Comparison of ENCODE assay signal across 28 cellular contexts in the genomic region with DNA sequence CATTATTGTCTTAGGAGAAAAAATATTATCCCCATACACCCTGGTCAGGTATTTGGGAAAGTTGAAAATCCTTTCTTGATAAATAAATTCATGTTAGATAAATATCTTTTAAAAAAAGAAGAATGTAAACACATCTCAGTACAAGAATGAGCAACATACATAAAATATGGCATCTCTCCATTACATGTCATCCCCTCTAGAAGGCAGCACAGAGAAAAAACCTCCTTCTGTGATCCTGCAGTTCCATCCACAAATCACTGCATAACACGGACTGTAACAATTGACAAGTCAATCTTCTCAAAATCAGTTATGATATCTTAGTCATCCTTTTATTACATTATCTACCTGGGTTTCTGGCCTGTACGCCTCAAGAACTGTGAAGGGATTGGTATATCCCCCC.
DNase-seq lines count a peak whose midpoint lies in the region; ATAC-seq, FAIRE-seq and TF ChIP-seq lines count a peak whose summit lies in the region.
"Had no signal": no experiment of that assay in that cellular context is flagged by ENCODE, and none has a peak within 500 bp of the region (broad histone marks: within the 10 kb centered on the region; RNA-seq: fewer than 3 reads in every experiment).

No MANE protein-coding gene starts in this region.

- H3K36me3 Mint-ChIP-seq in endothelial cell (ENCODE audit: low read depth, unreplicated experiment) = no peaks in the 10 kb centered on the region
- H3K36me3 Mint-ChIP-seq: activated naive CD8-positive, alpha-beta T cell treated with anti-CD3 and anti-CD28 coated beads, Interleukin-2, amount 10 ng/mL, durations not matched to agents 7 days and 5 days; CD14-positive monocyte; memory B cell; stimulated activated naive B cell treated with anti-CD40 and anti-IgM and Interleukin-4, amounts not matched to agents 10 μg/mL and 1 μg/mL and 100 μg/mL, for 72 hours had no signal

- no peak overlapping the region for H3K4me3 ChIP-seq in PC-3 (ENCODE audit: low read length)
- no peak overlapping the region for H3K4me3 ChIP-seq in esophagus muscularis mucosa
- H3K4me3 ChIP-seq: colonic mucosa had no signal

- no peaks in the 10 kb centered on the region for H3K79me2 ChIP-seq in PC-3 (ENCODE audit: low read length)

- intact Hi-C loops in PC-3 (cut with micrococcal nuclease) (loop anchor here (5.0 kb wide), 1 partner anchor 170 kb away; no protein-coding TSS in a partner anchor), esophagus muscularis mucosa (cut with DNase I) (no loop called here)

- no peaks in the 10 kb centered on the region for H3K9me3 ChIP-seq in PC-3 (ENCODE audit: low read length)
- no peaks in the 10 kb centered on the region for H3K9me3 ChIP-seq in esophagus muscularis mucosa
- H3K9me3 ChIP-seq: colonic mucosa had no signal

- H3K27ac ChIP-seq in PC-3 (ENCODE audit: low read length) = no peak overlapping the region
- no peak overlapping the region for H3K27ac ChIP-seq in esophagus muscularis mucosa (replicated peaks in 1 of 4)
- H3K27ac ChIP-seq: colonic mucosa had no signal

- DNase-seq in D721Med (ENCODE audit: insufficient read length, low spot score) (no peak), H4 (ENCODE audit: low spot score) (peak; percentile 2), PC-3 (peak; percentile 8), endothelial cell (ENCODE audit: low spot score) (no peak), esophagus muscularis mucosa (ENCODE audit: extremely low spot score) (no peak), GM13977 (ENCODE audit: low spot score) (no peak)
- DNase-seq: activated CD4-positive, alpha-beta T cell treated with anti-CD3 and anti-CD28 coated beads, Interleukin-2, amount 50 U/mL, for 48 hours; activated gamma-delta T cell treated with Interleukin-2 at 50 U/mL for 16 hours; activated naive CD8-positive, alpha-beta T cell treated with anti-CD3 and anti-CD28 coated beads, Interleukin-2, amount 10 ng/mL, durations not matched to agents 7 days and 5 days; activated T-cell treated with anti-CD3 and anti-CD28 coated beads, Interleukin-2, amount 50 U/mL, for 48 hours; aorta; colonic mucosa; effector CD8-positive, alpha-beta T cell; erythroblast; H7; Karpas-422; NCI-H1048; small intestine; stimulated activated naive B cell treated with anti-CD40 and anti-IgM and Interleukin-4, amounts not matched to agents 10 μg/mL and 1 μg/mL and 100 μg/mL, for 72 hours; substantia nigra; trophoblast cell had no signal

- H3K4me3 Mint-ChIP-seq in endothelial cell (ENCODE audit: unreplicated experiment) = no peak overlapping the region
- H3K4me3 Mint-ChIP-seq: activated naive CD8-positive, alpha-beta T cell treated with anti-CD3 and anti-CD28 coated beads, Interleukin-2, amount 10 ng/mL, durations not matched to agents 7 days and 5 days; CD14-positive monocyte; memory B cell; stimulated activated naive B cell treated with anti-CD40 and anti-IgM and Interleukin-4, amounts not matched to agents 10 μg/mL and 1 μg/mL and 100 μg/mL, for 72 hours had no signal

- no peak for TF ChIP-seq EP300 in esophagus muscularis mucosa (IDR thresholded peaks at IDR 0.05)

- H2AFZ ChIP-seq in PC-3 (ENCODE audit: low read length) = no peak overlapping the region

- in situ Hi-C loops in GM13977 (cut with MboI; ENCODE audit: low pct_unique_long_range_greater_than_20kb, low sequenced_read_pairs, unreplicated experiment) = no loop called here

- TF ChIP-seq CTCF in D721Med (IDR thresholded peaks at IDR 0.05; ENCODE audit: insufficient read depth, missing control alignments) (peak; percentile 31), PC-3 (conservative IDR thresholded peaks at IDR 0.05; ENCODE audit: low read depth, low read length) (0 out of 2 replicates have a peak, but pooled peaks have one; percentile 20), endothelial cell (IDR thresholded peaks at IDR 0.05; ENCODE audit: unreplicated experiment) (peak; percentile 29), esophagus muscularis mucosa (IDR thresholded peaks at IDR 0.05) (no peak), GM13977 (IDR thresholded peaks at IDR 0.05; ENCODE audit: extremely low read depth, insufficient read depth, missing control alignments) (no peak)

- no peaks in the 10 kb centered on the region for H3K27me3 Mint-ChIP-seq in endothelial cell (ENCODE audit: unreplicated experiment)
- H3K27me3 Mint-ChIP-seq: activated naive CD8-positive, alpha-beta T cell treated with anti-CD3 and anti-CD28 coated beads, Interleukin-2, amount 10 ng/mL, durations not matched to agents 7 days and 5 days; memory B cell; stimulated activated naive B cell treated with anti-CD40 and anti-IgM and Interleukin-4, amounts not matched to agents 10 μg/mL and 1 μg/mL and 100 μg/mL, for 72 hours had no signal

- no peaks in the 10 kb centered on the region for H3K9me2 ChIP-seq in PC-3 (replicated peaks; ENCODE audit: low read length)

- no peak overlapping the region for H3K27ac Mint-ChIP-seq in endothelial cell (ENCODE audit: unreplicated experiment)
- H3K27ac Mint-ChIP-seq: activated naive CD8-positive, alpha-beta T cell treated with anti-CD3 and anti-CD28 coated beads, Interleukin-2, amount 10 ng/mL, durations not matched to agents 7 days and 5 days; CD14-positive monocyte; memory B cell; stimulated activated naive B cell treated with anti-CD40 and anti-IgM and Interleukin-4, amounts not matched to agents 10 μg/mL and 1 μg/mL and 100 μg/mL, for 72 hours had no signal

- no peaks in the 10 kb centered on the region for H4K20me1 ChIP-seq in PC-3 (ENCODE audit: low read length)

- BruUV-seq in PC-3 (replicated peaks; lab: Mats Ljungman, UMichigan) = no TSS peak

- H3K4me1 ChIP-seq in PC-3 (ENCODE audit: insufficient read depth, low read length) = no peaks in the 10 kb centered on the region
- H3K4me1 ChIP-seq in esophagus muscularis mucosa = no peaks in the 10 kb centered on the region
- H3K4me1 ChIP-seq: colonic mucosa had no signal

- H3K27me3 ChIP-seq in PC-3 (ENCODE audit: low read length) (no peaks in the 10 kb centered on the region), esophagus muscularis mucosa (no peaks in the 10 kb centered on the region)
- H3K27me3 ChIP-seq: colonic mucosa had no signal

- no peaks in the 10 kb centered on the region for H3K9me3 Mint-ChIP-seq in endothelial cell (ENCODE audit: unreplicated experiment)
- H3K9me3 Mint-ChIP-seq: activated naive CD8-positive, alpha-beta T cell treated with anti-CD3 and anti-CD28 coated beads, Interleukin-2, amount 10 ng/mL, durations not matched to agents 7 days and 5 days; CD14-positive monocyte; stimulated activated naive B cell treated with anti-CD40 and anti-IgM and Interleukin-4, amounts not matched to agents 10 μg/mL and 1 μg/mL and 100 μg/mL, for 72 hours had no signal

- POLR2A ChIA-PET in PC-3 (lab: Charles Lee; ENCODE audit: unreplicated experiment) = no interaction called here

- no peaks in the 10 kb centered on the region for H3F3A ChIP-seq in PC-3 (ENCODE audit: low read length, unreplicated experiment)

- H3K9ac ChIP-seq in PC-3 (ENCODE audit: low read length) = no peak overlapping the region

- no peak overlapping the region for H3K4me2 ChIP-seq in PC-3 (ENCODE audit: low read length)

- H3K36me3 ChIP-seq in PC-3 (ENCODE audit: low read depth, low read length) (no peaks in the 10 kb centered on the region), esophagus muscularis mucosa (no peaks in the 10 kb centered on the region)
- H3K36me3 ChIP-seq: colonic mucosa had no signal

- no peak for ATAC-seq in PC-3
- no peak for ATAC-seq in GM21528 (IDR thresholded peaks at IDR 0.05; ENCODE audit: low FRiP score, unreplicated experiment)
- ATAC-seq: left lobe of liver; Panc1; stimulated activated naive B cell treated with anti-CD40 and anti-IgM and Interleukin-4, amounts not matched to agents 10 μg/mL and 1 μg/mL and 100 μg/mL, for 72 hours had no signal

- no peak for TF ChIP-seq POLR2A in esophagus muscularis mucosa (IDR thresholded peaks at IDR 0.05; ENCODE audit: low read depth)

- 80% methylated on average over 2 of the region's 2 CpGs for WGBS in esophagus muscularis mucosa

- FAIRE-seq in D721Med (lab: Jason Lieb, UNC) = peak; percentile 51
- FAIRE-seq: bronchial epithelial cell, islet of Langerhans, small intestine had no signal

- CTCF ChIA-PET in PC-3 (lab: Charles Lee) = interaction anchor here (0.7 kb wide), 1 partner anchor 172 kb away, joined by 3 read pairs; no protein-coding TSS in a partner anchor

- no peaks in the 10 kb centered on the region for H3K4me1 Mint-ChIP-seq in endothelial cell (ENCODE audit: unreplicated experiment)
- H3K4me1 Mint-ChIP-seq: activated naive CD8-positive, alpha-beta T cell treated with anti-CD3 and anti-CD28 coated beads, Interleukin-2, amount 10 ng/mL, durations not matched to agents 7 days and 5 days; CD14-positive monocyte; memory B cell; stimulated activated naive B cell treated with anti-CD40 and anti-IgM and Interleukin-4, amounts not matched to agents 10 μg/mL and 1 μg/mL and 100 μg/mL, for 72 hours had no signal

Comparison
In these comparisons a context has a peak if more than half of its experiments do, and no peak if none do; other contexts are left out.
1. DNase-seq: peak in H4 (single experiment) and PC-3 (single experiment); none in D721Med (single experiment), endothelial cell (single experiment), esophagus muscularis mucosa (single experiment) and GM13977 (single experiment).
2. CTCF ChIP-seq: peak in D721Med (single experiment), PC-3 (single experiment) and endothelial cell (single experiment); none in esophagus muscularis mucosa (0 of 3) and GM13977 (single experiment).